Comparison of ENCODE assay signal across 29 cellular contexts in the genomic region with DNA sequence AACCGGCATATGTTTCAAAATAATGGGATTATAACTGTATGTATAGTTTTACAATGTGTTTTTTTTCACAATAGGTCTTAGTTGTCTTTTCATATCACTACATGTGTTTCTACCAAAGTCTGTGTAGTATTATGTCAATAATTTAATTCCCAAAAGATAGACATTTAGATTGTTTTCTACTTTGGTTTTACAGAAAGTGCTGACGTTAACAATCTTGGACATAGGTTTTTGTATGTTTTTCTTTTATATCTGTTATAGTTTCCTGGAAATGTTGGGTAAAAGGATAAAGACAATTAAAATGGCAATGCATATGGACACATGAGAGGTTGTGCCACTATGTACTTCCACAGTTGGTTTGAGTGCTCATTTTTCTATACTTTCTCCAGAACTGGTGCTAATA. TPM values are rescaled to one million over a fixed set of nuclear protein-coding genes. Genes with fewer than 3 reads are reported as not detected.
"Had no signal": no experiment of that assay in that cellular context is flagged by ENCODE, and none has a peak within 500 bp of the region (broad histone marks: within the 10 kb centered on the region; RNA-seq: fewer than 3 reads in every experiment).

No MANE protein-coding gene starts in this region.

- H3K27me3 ChIP-seq: adrenal gland, esophagus squamous epithelium had no signal

- H3K36me3 ChIP-seq: adrenal gland, esophagus squamous epithelium had no signal

- H3K4me1 ChIP-seq: adrenal gland, body of pancreas, esophagus squamous epithelium had no signal

- FAIRE-seq: colon, endometrium, endothelial cell of umbilical vein had no signal

- H3K9me3 ChIP-seq: adrenal gland, body of pancreas, esophagus squamous epithelium had no signal

- ATAC-seq: activated CD4-positive, alpha-beta T cell treated with anti-CD3 and anti-CD28 coated beads for 36 hours; activated CD8-positive, alpha-beta memory T cell treated with anti-CD3 and anti-CD28 coated beads, Interleukin-2, amount 10 ng/mL, durations not matched to agents 7 days and 5 days; activated CD8-positive, alpha-beta T cell treated with anti-CD3 and anti-CD28 coated beads, Interleukin-2, amount 10 ng/mL, durations not matched to agents 7 days and 5 days; activated naive CD8-positive, alpha-beta T cell treated with anti-CD3 and anti-CD28 coated beads, Interleukin-2, amount 50 U/mL, for 24 hours; body of pancreas; T-helper 17 cell had no signal

- H3K27ac ChIP-seq: adrenal gland, body of pancreas, epithelial cell of prostate, esophagus squamous epithelium had no signal

- DNase-seq: activated CD4-positive, alpha-beta memory T cell treated with anti-CD3 and anti-CD28 coated beads for 36 hours; activated CD4-positive, alpha-beta T cell treated with anti-CD3 and anti-CD28 coated beads for 36 hours; activated CD4-positive, alpha-beta T cell treated with anti-CD3 and anti-CD28 coated beads, Interleukin-2, amount 10 ng/mL, durations not matched to agents 24 days and 14 days; activated CD4-positive, CD25-positive, alpha-beta regulatory T cell; activated CD4-positive, CD25-positive, alpha-beta regulatory T cell treated with anti-CD3 and anti-CD28 coated beads, Interleukin-2, amount 50 U/mL, for 72 hours; activated CD8-positive, alpha-beta memory T cell treated with anti-CD3 and anti-CD28 coated beads, Interleukin-2, amount 10 ng/mL, durations not matched to agents 7 days and 5 days; activated CD8-positive, alpha-beta memory T cell treated with anti-CD3 and anti-CD28 coated beads, Interleukin-2, amount 50 U/mL, for 4 hours; activated CD8-positive, alpha-beta T cell treated with anti-CD3 and anti-CD28 coated beads, Interleukin-2, amount 10 ng/mL, durations not matched to agents 7 days and 5 days; activated effector memory CD4-positive, alpha-beta T cell treated with anti-CD3 and anti-CD28 coated beads, Interleukin-2, amount 50 U/mL, for 16 hours; activated naive CD4-positive, alpha-beta T cell treated with anti-CD3 and anti-CD28 coated beads for 36 hours; activated naive CD8-positive, alpha-beta T cell treated with anti-CD3 and anti-CD28 coated beads for 36 hours; activated naive CD8-positive, alpha-beta T cell treated with anti-CD3 and anti-CD28 coated beads, Interleukin-2, amount 50 U/mL, for 24 hours; activated T-cell treated with anti-CD3 and anti-CD28 coated beads, Interleukin-2, amount 50 U/mL, for 1 hour; activated T-cell treated with anti-CD3 and anti-CD28 coated beads, Interleukin-2, amount 50 U/mL, for 48 hours; adrenal gland; amygdala; aorta; body of pancreas; caudate nucleus; cortex of kidney; effector CD8-positive, alpha-beta T cell; esophagus squamous epithelium; foreskin melanocyte; head of caudate nucleus; T-helper 17 cell had no signal

- H3K4me3 ChIP-seq: adrenal gland, body of pancreas, esophagus squamous epithelium had no signal

RNA-seq across cellular contexts. Expression of gene TMEFF1, which starts 15.2 kb away (rescaled TPM):
- total RNA-seq: activated CD8-positive, alpha-beta T cell treated with anti-CD3 and anti-CD28 coated beads, Interleukin-2, amount 10 ng/mL, durations not matched to agents 7 days and 5 days; body of pancreas; T-helper 17 cell had no signal
- polyA plus RNA-seq: adrenal gland, aorta had no signal
